40 cellular contexts compared by ENCODE assay signal in the genomic region with DNA sequence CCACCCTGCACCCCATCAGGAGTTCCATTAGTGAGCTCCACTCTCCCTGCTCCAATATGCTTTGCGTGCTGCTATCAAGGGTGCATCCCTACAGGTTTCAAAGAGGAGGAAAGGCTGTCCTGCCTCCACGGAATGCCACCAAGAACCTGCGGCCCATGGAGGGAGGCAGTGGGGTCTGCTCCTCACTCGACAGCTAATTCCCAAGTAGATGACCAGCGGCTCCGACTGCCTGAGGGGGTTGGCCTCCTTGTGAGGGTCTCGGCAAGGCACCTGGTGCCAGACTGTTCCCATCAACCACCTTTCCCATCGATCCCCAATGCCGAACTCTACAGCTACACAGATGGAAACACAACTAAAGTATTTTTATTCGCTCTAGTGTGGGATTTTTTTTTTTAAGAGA. TPM values are rescaled to one million over a fixed set of nuclear protein-coding genes. Genes with fewer than 3 reads are reported as not detected.
"Had no signal": no experiment of that assay in that cellular context is flagged by ENCODE, and none has a peak within 500 bp of the region (broad histone marks: within the 10 kb centered on the region; RNA-seq: fewer than 3 reads in every experiment).

No MANE protein-coding gene starts in this region.

- ATAC-seq: activated naive CD4-positive, alpha-beta T cell treated with anti-CD3 and anti-CD28 coated beads, Interleukin-2, amount 50 U/mL, for 72 hours; activated naive CD8-positive, alpha-beta T cell treated with anti-CD3 and anti-CD28 coated beads, Interleukin-2, amount 50 U/mL, for 24 hours; activated T-cell treated with anti-CD3 and anti-CD28 coated beads, Interleukin-2, amount 50 U/mL, for 4 hours; activated T-cell treated with anti-CD3 and anti-CD28 coated beads, Interleukin-2, amount 50 U/mL, for 72 hours; activated T-helper 17 cell treated with anti-CD3 and anti-CD28 coated beads, Interleukin-2, amount 50 U/mL, for 72 hours; body of pancreas had no signal

- H3K27me3 ChIP-seq: adrenal gland, ascending aorta, body of pancreas, brain microvascular endothelial cell, breast epithelium, cardiac muscle cell had no signal

- H3K27me3 Mint-ChIP-seq: activated naive CD4-positive, alpha-beta T cell treated with anti-CD3 and anti-CD28 coated beads, Interleukin-2, amount 50 U/mL, for 24 hours; activated naive CD8-positive, alpha-beta T cell; activated naive CD8-positive, alpha-beta T cell treated with anti-CD3 and anti-CD28 coated beads for 36 hours; activated naive CD8-positive, alpha-beta T cell treated with anti-CD3 and anti-CD28 coated beads, Interleukin-2, amount 10 ng/mL, durations not matched to agents 7 days and 5 days; activated naive CD8-positive, alpha-beta T cell treated with anti-CD3 and anti-CD28 coated beads, Interleukin-2, amount 50 U/mL, for 24 hours; activated T-cell treated with anti-CD3 and anti-CD28 coated beads, Interleukin-2, amount 50 U/mL, for 24 hours; activated T-helper 17 cell treated with anti-CD3 and anti-CD28 coated beads, Interleukin-2, amount 50 U/mL, for 72 hours; brain had no signal

- H3K36me3 ChIP-seq: breast epithelium had no signal

- H3K27ac ChIP-seq: adrenal gland, ascending aorta, body of pancreas, brain microvascular endothelial cell, breast epithelium, cardiac muscle cell had no signal

- H3K4me1 ChIP-seq: adrenal gland, ascending aorta, body of pancreas, breast epithelium had no signal

- H3K9me3 Mint-ChIP-seq: activated naive CD4-positive, alpha-beta T cell treated with anti-CD3 and anti-CD28 coated beads for 36 hours; activated naive CD4-positive, alpha-beta T cell treated with anti-CD3 and anti-CD28 coated beads, Interleukin-2, amount 10 ng/mL, durations not matched to agents 7 days and 5 days; activated naive CD4-positive, alpha-beta T cell treated with anti-CD3 and anti-CD28 coated beads, Interleukin-2, amount 50 U/mL, for 24 hours; activated naive CD4-positive, alpha-beta T cell treated with anti-CD3 and anti-CD28 coated beads, Interleukin-2, amount 50 U/mL, for 72 hours; activated naive CD8-positive, alpha-beta T cell treated with anti-CD3 and anti-CD28 coated beads for 36 hours; activated naive CD8-positive, alpha-beta T cell treated with anti-CD3 and anti-CD28 coated beads, Interleukin-2, amount 10 ng/mL, durations not matched to agents 7 days and 5 days; activated naive CD8-positive, alpha-beta T cell treated with anti-CD3 and anti-CD28 coated beads, Interleukin-2, amount 50 U/mL, for 24 hours; activated T-cell treated with anti-CD3 and anti-CD28 coated beads, Interleukin-2, amount 50 U/mL, for 24 hours; activated T-cell treated with anti-CD3 and anti-CD28 coated beads, Interleukin-2, amount 50 U/mL, for 4 hours; activated T-cell treated with anti-CD3 and anti-CD28 coated beads, Interleukin-2, amount 50 U/mL, for 72 hours; activated T-helper 1 cell treated with anti-CD3 and anti-CD28 coated beads, Interleukin-12 subunit alpha, Interleukin-12 subunit beta, Interleukin-2, Interleukin-4 antibody, amounts not matched to agents 30 ng/mL and 10 ng/mL and 1 ng/mL, durations not matched to agents 14 hours and 24 hours and 36 hours; activated T-helper 17 cell treated with anti-CD3 and anti-CD28 coated beads, Interleukin-2, amount 50 U/mL, for 72 hours; activated T-helper 2 cell treated with anti-CD3 and anti-CD28 coated beads, Interferon-gamma antibody, Interleukin-2, Interleukin-4, amounts not matched to agents 10 μg/mL and 5 μg/mL and 100 μg/mL, durations not matched to agents 14 hours and 24 hours and 36 hours; brain; central memory CD8-positive, alpha-beta T cell had no signal

- H3K36me3 Mint-ChIP-seq: activated naive CD4-positive, alpha-beta T cell treated with anti-CD3 and anti-CD28 coated beads, Interleukin-2, amount 10 ng/mL, durations not matched to agents 7 days and 5 days; activated naive CD4-positive, alpha-beta T cell treated with anti-CD3 and anti-CD28 coated beads, Interleukin-2, amount 50 U/mL, for 72 hours; activated naive CD8-positive, alpha-beta T cell treated with anti-CD3 and anti-CD28 coated beads for 36 hours; activated naive CD8-positive, alpha-beta T cell treated with anti-CD3 and anti-CD28 coated beads, Interleukin-2, amount 10 ng/mL, durations not matched to agents 7 days and 5 days had no signal

- H3K4me3 Mint-ChIP-seq: activated naive CD4-positive, alpha-beta T cell treated with anti-CD3 and anti-CD28 coated beads for 36 hours; activated naive CD4-positive, alpha-beta T cell treated with anti-CD3 and anti-CD28 coated beads, Interleukin-2, amount 10 ng/mL, durations not matched to agents 7 days and 5 days; activated naive CD4-positive, alpha-beta T cell treated with anti-CD3 and anti-CD28 coated beads, Interleukin-2, amount 50 U/mL, for 24 hours; activated naive CD8-positive, alpha-beta T cell; activated naive CD8-positive, alpha-beta T cell treated with anti-CD3 and anti-CD28 coated beads for 36 hours; activated naive CD8-positive, alpha-beta T cell treated with anti-CD3 and anti-CD28 coated beads, Interleukin-2, amount 10 ng/mL, durations not matched to agents 7 days and 5 days; activated naive CD8-positive, alpha-beta T cell treated with anti-CD3 and anti-CD28 coated beads, Interleukin-2, amount 50 U/mL, for 24 hours; activated T-cell treated with anti-CD3 and anti-CD28 coated beads, Interleukin-2, amount 50 U/mL, for 24 hours; activated T-cell treated with anti-CD3 and anti-CD28 coated beads, Interleukin-2, amount 50 U/mL, for 4 hours; activated T-cell treated with anti-CD3 and anti-CD28 coated beads, Interleukin-2, amount 50 U/mL, for 72 hours; activated T-helper 1 cell treated with anti-CD3 and anti-CD28 coated beads, Interleukin-12 subunit alpha, Interleukin-12 subunit beta, Interleukin-2, Interleukin-4 antibody, amounts not matched to agents 30 ng/mL and 10 ng/mL and 1 ng/mL, durations not matched to agents 14 hours and 24 hours and 36 hours; activated T-helper 17 cell treated with anti-CD3 and anti-CD28 coated beads, Interleukin-2, amount 50 U/mL, for 72 hours; brain; central memory CD8-positive, alpha-beta T cell had no signal

- H3K27ac Mint-ChIP-seq: activated naive CD4-positive, alpha-beta T cell treated with anti-CD3 and anti-CD28 coated beads for 36 hours; activated naive CD4-positive, alpha-beta T cell treated with anti-CD3 and anti-CD28 coated beads, Interleukin-2, amount 10 ng/mL, durations not matched to agents 7 days and 5 days; activated naive CD4-positive, alpha-beta T cell treated with anti-CD3 and anti-CD28 coated beads, Interleukin-2, amount 50 U/mL, for 24 hours; activated naive CD4-positive, alpha-beta T cell treated with anti-CD3 and anti-CD28 coated beads, Interleukin-2, amount 50 U/mL, for 72 hours; activated naive CD8-positive, alpha-beta T cell; activated naive CD8-positive, alpha-beta T cell treated with anti-CD3 and anti-CD28 coated beads for 36 hours; activated naive CD8-positive, alpha-beta T cell treated with anti-CD3 and anti-CD28 coated beads, Interleukin-2, amount 10 ng/mL, durations not matched to agents 7 days and 5 days; activated naive CD8-positive, alpha-beta T cell treated with anti-CD3 and anti-CD28 coated beads, Interleukin-2, amount 50 U/mL, for 24 hours; activated T-cell treated with anti-CD3 and anti-CD28 coated beads, Interleukin-2, amount 50 U/mL, for 24 hours; activated T-cell treated with anti-CD3 and anti-CD28 coated beads, Interleukin-2, amount 50 U/mL, for 72 hours; activated T-helper 1 cell treated with anti-CD3 and anti-CD28 coated beads, Interleukin-12 subunit alpha, Interleukin-12 subunit beta, Interleukin-2, Interleukin-4 antibody, amounts not matched to agents 30 ng/mL and 10 ng/mL and 1 ng/mL, durations not matched to agents 14 hours and 24 hours and 36 hours; activated T-helper 17 cell treated with anti-CD3 and anti-CD28 coated beads, Interleukin-2, amount 50 U/mL, for 72 hours; activated T-helper 2 cell treated with anti-CD3 and anti-CD28 coated beads, Interferon-gamma antibody, Interleukin-2, Interleukin-4, amounts not matched to agents 10 μg/mL and 5 μg/mL and 100 μg/mL, durations not matched to agents 14 hours and 24 hours and 36 hours; brain had no signal

- H3K4me1 Mint-ChIP-seq: activated naive CD4-positive, alpha-beta T cell treated with anti-CD3 and anti-CD28 coated beads, Interleukin-2, amount 10 ng/mL, durations not matched to agents 7 days and 5 days; activated naive CD4-positive, alpha-beta T cell treated with anti-CD3 and anti-CD28 coated beads, Interleukin-2, amount 50 U/mL, for 24 hours; activated naive CD8-positive, alpha-beta T cell treated with anti-CD3 and anti-CD28 coated beads for 36 hours; activated naive CD8-positive, alpha-beta T cell treated with anti-CD3 and anti-CD28 coated beads, Interleukin-2, amount 10 ng/mL, durations not matched to agents 7 days and 5 days; activated naive CD8-positive, alpha-beta T cell treated with anti-CD3 and anti-CD28 coated beads, Interleukin-2, amount 50 U/mL, for 24 hours; activated T-helper 17 cell treated with anti-CD3 and anti-CD28 coated beads, Interleukin-2, amount 50 U/mL, for 72 hours; brain; central memory CD8-positive, alpha-beta T cell had no signal

- H3K9me3 ChIP-seq: adrenal gland, ascending aorta, body of pancreas, breast epithelium had no signal

- DNase-seq: activated effector memory CD4-positive, alpha-beta T cell treated with anti-CD3 and anti-CD28 coated beads, Interleukin-2, amount 50 U/mL, for 16 hours; activated effector memory CD4-positive, alpha-beta T cell treated with Interleukin-2 at 50 U/mL for 16 hours; activated gamma-delta T cell; activated gamma-delta T cell treated with Interleukin-2 at 50 U/mL for 16 hours; activated naive CD4-positive, alpha-beta T cell; activated naive CD4-positive, alpha-beta T cell treated with anti-CD3 and anti-CD28 coated beads for 36 hours; activated naive CD4-positive, alpha-beta T cell treated with anti-CD3 and anti-CD28 coated beads, Interleukin-2, amount 10 ng/mL, durations not matched to agents 7 days and 5 days; activated naive CD4-positive, alpha-beta T cell treated with anti-CD3 and anti-CD28 coated beads, Interleukin-2, amount 50 U/mL, for 16 hours; activated naive CD4-positive, alpha-beta T cell treated with Interleukin-2 at 50 U/mL for 16 hours; activated naive CD8-positive, alpha-beta T cell treated with anti-CD3 and anti-CD28 coated beads for 36 hours; activated naive CD8-positive, alpha-beta T cell treated with anti-CD3 and anti-CD28 coated beads, Interleukin-2, amount 10 ng/mL, durations not matched to agents 7 days and 5 days; activated naive CD8-positive, alpha-beta T cell treated with anti-CD3 and anti-CD28 coated beads, Interleukin-2, amount 50 U/mL, for 24 hours; activated T-cell treated with anti-CD3 and anti-CD28 coated beads for 4 hours; activated T-cell treated with anti-CD3 and anti-CD28 coated beads, Interleukin-2, amount 50 U/mL, for 1 hour; activated T-cell treated with anti-CD3 and anti-CD28 coated beads, Interleukin-2, amount 50 U/mL, for 24 hours; activated T-cell treated with anti-CD3 and anti-CD28 coated beads, Interleukin-2, amount 50 U/mL, for 4 hours; activated T-cell treated with anti-CD3 and anti-CD28 coated beads, Interleukin-2, amount 50 U/mL, for 48 hours; activated T-cell treated with anti-CD3 and anti-CD28 coated beads, Interleukin-2, amount 50 U/mL, for 72 hours; adrenal gland; amniotic stem cell; amygdala; anterior cingulate cortex; aorta; body of pancreas; brain microvascular endothelial cell; caudate nucleus; central memory CD4-positive, alpha-beta T cell; cerebellar nuclear complex had no signal

- H3K4me3 ChIP-seq: adrenal gland, ascending aorta, body of pancreas, breast epithelium, cardiac muscle cell had no signal

RNA-seq across cellular contexts. Expression of a gene that starts 36.0 kb away (rescaled TPM):
- total RNA-seq: cardiac septum had no signal
